Comparison of ENCODE assay signal across 8 cellular contexts in the genomic region with DNA sequence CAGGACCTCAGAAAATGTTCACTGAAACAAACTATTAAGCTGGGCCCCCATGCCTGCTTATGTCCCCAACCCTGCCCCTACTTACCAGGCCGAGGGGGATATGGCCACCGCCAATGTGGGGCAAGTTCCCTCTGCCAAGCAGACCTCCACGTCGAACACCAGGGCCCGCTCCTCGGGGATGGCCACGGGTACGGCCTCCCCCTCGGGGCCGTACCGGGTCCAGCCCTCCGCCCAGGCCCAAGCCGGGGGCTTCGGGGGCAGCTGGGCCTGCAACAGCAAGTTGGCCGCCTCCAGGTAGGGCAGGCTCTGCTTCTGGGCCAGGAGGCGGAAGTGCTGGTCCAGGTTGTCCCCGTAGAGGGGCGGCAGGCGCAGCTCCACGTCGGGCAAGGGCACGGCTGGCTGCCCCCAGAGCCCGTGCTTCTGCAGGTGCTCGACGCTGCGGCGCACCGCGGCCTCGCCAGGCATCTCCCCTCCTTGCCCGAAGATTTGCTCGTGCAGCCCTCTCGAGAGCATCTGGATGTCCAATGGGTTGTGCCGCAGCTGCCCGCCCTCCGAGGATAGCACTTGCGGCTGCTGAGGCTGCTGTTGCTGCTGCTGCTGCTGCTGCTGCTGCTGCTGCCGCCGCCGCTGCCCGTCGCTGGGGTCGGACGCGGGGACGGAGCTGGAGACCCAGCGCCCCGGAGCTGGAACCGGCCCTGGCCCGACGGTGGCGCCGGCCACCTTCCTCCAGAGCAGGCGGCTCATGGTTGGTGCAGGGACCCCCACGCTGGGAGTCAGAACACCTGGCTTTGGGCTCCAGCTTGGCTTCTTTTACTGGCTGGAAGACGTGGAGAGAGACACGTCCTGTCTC. TPM values are rescaled to one million over a fixed set of nuclear protein-coding genes. Genes with fewer than 3 reads are reported as not detected.
A peak's percentile ranks its signal among the peaks of the same experiment; 100 is the strongest.
DNase-seq lines count a peak whose midpoint lies in the region; ATAC-seq, FAIRE-seq and TF ChIP-seq lines count a peak whose summit lies in the region.

No MANE protein-coding gene starts in this region.

- TF ChIP-seq CTCF in 22Rv1 (IDR thresholded peaks at IDR 0.05): no peak
- TF ChIP-seq CTCF in HFF-Myc (IDR thresholded peaks at IDR 0.05; ENCODE audit: low read depth, low read length, missing control alignments): no peak
- no peak for TF ChIP-seq CTCF in breast epithelium (IDR thresholded peaks at IDR 0.05)
- no peak for TF ChIP-seq CTCF in mucosa of descending colon (IDR thresholded peaks at IDR 0.05)

- no peaks in the 10 kb centered on the region for H3K27me3 ChIP-seq in breast epithelium

- H3K4me3 ChIP-seq in HFF-Myc (replicated peaks; ENCODE audit: low read depth, low read length): peak overlapping the region; percentile 85
- peak overlapping the region; percentile 72 to 97 (median 94) for H3K4me3 ChIP-seq in breast epithelium
- H3K4me3 ChIP-seq in mucosa of descending colon: peak overlapping the region; percentile 77

- H3K36me3 ChIP-seq in breast epithelium (peaks cover 3% of the 10 kb centered on the region), mucosa of descending colon (ENCODE audit: low read depth) (peaks cover 10% of the 10 kb centered on the region)

- CTCF ChIA-PET in HEK293T (lab: Yijun Ruan, JAX): interaction anchor here (1.0 to 1.6 kb wide), 5 partner anchors 9 to 139 kb away, joined by 3 to 7 read pairs (median 4); no protein-coding TSS in a partner anchor

- H3K4me1 ChIP-seq in breast epithelium (peaks cover 6 to 12% of the 10 kb centered on the region in 2 donors), mucosa of descending colon (ENCODE audit: low read depth) (peaks cover 54% of the 10 kb centered on the region)

- no peak for TF ChIP-seq POLR2A in breast epithelium (IDR thresholded peaks at IDR 0.05)

- intact Hi-C loops in breast epithelium (cut with DNase I; ENCODE audit: low total_unique reads) (loop anchor here (5.0 kb wide), 1 partner anchor 339 kb away; no protein-coding TSS in a partner anchor), mucosa of descending colon (cut with DNase I, micrococcal nuclease) (no loop called here)

- FAIRE-seq in GM19239 (lab: Jason Lieb, UNC): no peak

- H3K27ac ChIP-seq in 22Rv1 (peak overlapping the region; percentile 79), breast epithelium (no peak overlapping the region)

- H3K9me3 ChIP-seq in breast epithelium: no peaks in the 10 kb centered on the region
- no peaks in the 10 kb centered on the region for H3K9me3 ChIP-seq in mucosa of descending colon

- DNase-seq in HFF-Myc (ENCODE audit: extremely low read depth, low read depth): no peak
- DNase-seq in breast epithelium (ENCODE audit: low spot score in 2 of 2): no peak
- no peak for DNase-seq in mucosa of descending colon
- no peak for DNase-seq in GDM1 (lab: John Stamatoyannopoulos, UW)
- DNase-seq in retina: no peak
- DNase-seq in GM19239 (ENCODE audit: insufficient read length, low spot score): no peak
- no peak for DNase-seq in HEK293T (ENCODE audit: extremely low spot score)

- POLR2A ChIA-PET in HEK293T (lab: Yijun Ruan, JAX): interaction anchor here (0.6 to 3.7 kb wide), 3 partner anchors 9 to 48 kb away, joined by 3 to 27 read pairs (median 6); no protein-coding TSS in a partner anchor

- no peak for ATAC-seq in mucosa of descending colon

TF ChIP-seq in HEK293T, 16 proteins besides CTCF, POLR2A, EP300 and RAD21:
- TF ChIP-seq NFRKB (IDR thresholded peaks at IDR 0.05) (no peak), ZNF384 (IDR thresholded peaks at IDR 0.05) (no peak), SP1 (IDR thresholded peaks at IDR 0.05) (no peak), HDGF (IDR thresholded peaks at IDR 0.05; ENCODE audit: borderline replicate concordance) (no peak), FOXK2 (IDR thresholded peaks at IDR 0.05) (no peak), SUZ12 (IDR thresholded peaks at IDR 0.05) (no peak), FOXA1 (IDR thresholded peaks at IDR 0.05) (no peak), ELF4 (IDR thresholded peaks at IDR 0.05) (no peak), L3MBTL2 (conservative IDR thresholded peaks at IDR 0.05) (no peak), TARDBP (IDR thresholded peaks at IDR 0.05) (no peak), BHLHE40 (IDR thresholded peaks at IDR 0.05; ENCODE audit: borderline replicate concordance) (no peak), FOXM1 (IDR thresholded peaks at IDR 0.05; ENCODE audit: borderline replicate concordance) (no peak), ARNT (IDR thresholded peaks at IDR 0.05) (no peak), LEF1 (IDR thresholded peaks at IDR 0.05; ENCODE audit: borderline replicate concordance) (no peak), CTBP1 (IDR thresholded peaks at IDR 0.05; ENCODE audit: borderline replicate concordance) (no peak)
- TF ChIP-seq, protein P1, sequence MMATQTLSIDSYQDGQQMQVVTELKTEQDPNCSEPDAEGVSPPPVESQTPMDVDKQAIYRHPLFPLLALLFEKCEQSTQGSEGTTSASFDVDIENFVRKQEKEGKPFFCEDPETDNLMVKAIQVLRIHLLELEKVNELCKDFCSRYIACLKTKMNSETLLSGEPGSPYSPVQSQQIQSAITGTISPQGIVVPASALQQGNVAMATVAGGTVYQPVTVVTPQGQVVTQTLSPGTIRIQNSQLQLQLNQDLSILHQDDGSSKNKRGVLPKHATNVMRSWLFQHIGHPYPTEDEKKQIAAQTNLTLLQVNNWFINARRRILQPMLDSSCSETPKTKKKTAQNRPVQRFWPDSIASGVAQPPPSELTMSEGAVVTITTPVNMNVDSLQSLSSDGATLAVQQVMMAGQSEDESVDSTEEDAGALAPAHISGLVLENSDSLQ (IDR thresholded peaks at IDR 0.05): no peak

RNA-seq across cellular contexts. Expression of a gene that starts 1.4 kb away (rescaled TPM):
- total RNA-seq in breast epithelium (10 to 100 TPM; 50.6 to 59.6 (median 53.3) TPM), mucosa of descending colon (10 to 100 TPM; 59.4 to 73.7 (median 66.0) TPM)
